Comparison of ENCODE assay signal across 11 cellular contexts in genomic region chr2:43305537-43305936, GRCh38.
DNase-seq lines count a peak whose midpoint lies in the region; ATAC-seq and TF ChIP-seq lines count a peak whose summit lies in the region.
"Had no signal": no experiment of that assay in that cellular context is flagged by ENCODE, and none has a peak within 500 bp of the region (broad histone marks: within the 10 kb centered on the region; RNA-seq: fewer than 3 reads in every experiment).

No MANE protein-coding gene starts in this region.

- H3K9me3 ChIP-seq in heart right ventricle (no peaks in the 10 kb centered on the region), parathyroid adenoma (ENCODE audit: control insufficient read depth, low read length) (no peaks in the 10 kb centered on the region)
- H3K9me3 ChIP-seq: SJSA1 had no signal

- DNase-seq in Right ventricle myocardium inferior (ENCODE audit: missing footprints) (peak; percentile 70), cardiac septum (ENCODE audit: low spot score) (no peak), heart right ventricle (peak; percentile 32 to 54), inferior parietal cortex (ENCODE audit: extremely low spot score) (no peak)
- DNase-seq in activated T-cell treated with anti-CD3 and anti-CD28 coated beads, Interleukin-2, amount 50 U/mL, for 72 hours, result no peak
- DNase-seq: GDM1, glutamatergic neuron had no signal

- H3K36me3 ChIP-seq in heart right ventricle (no peaks in the 10 kb centered on the region), parathyroid adenoma (ENCODE audit: control insufficient read depth, insufficient read depth, low read length) (no peaks in the 10 kb centered on the region)
- H3K36me3 ChIP-seq: SJSA1 had no signal

- no peaks in the 10 kb centered on the region for H3K9me3 Mint-ChIP-seq in activated T-cell treated with anti-CD3 and anti-CD28 coated beads, Interleukin-2, amount 50 U/mL, for 72 hours

- H3K27me3 Mint-ChIP-seq in activated T-cell treated with anti-CD3 and anti-CD28 coated beads, Interleukin-2, amount 50 U/mL, for 72 hours (ENCODE audit: low read depth), result no peaks in the 10 kb centered on the region

- peaks cover 21% of the 10 kb centered on the region for H3K4me1 Mint-ChIP-seq in activated T-cell treated with anti-CD3 and anti-CD28 coated beads, Interleukin-2, amount 50 U/mL, for 72 hours (ENCODE audit: low read depth)

- H3K4me3 ChIP-seq in heart right ventricle, result no peak overlapping the region
- H3K4me3 ChIP-seq in parathyroid adenoma (ENCODE audit: low read depth, low read length), result no peak overlapping the region
- H3K4me3 ChIP-seq: SJSA1 had no signal

- H3K36me3 Mint-ChIP-seq in activated T-cell treated with anti-CD3 and anti-CD28 coated beads, Interleukin-2, amount 50 U/mL, for 72 hours (ENCODE audit: insufficient read depth in 2 of 2), result peaks cover 2 to 3% of the 10 kb centered on the region in 2 donors

- no peak overlapping the region for H3K4me3 Mint-ChIP-seq in activated T-cell treated with anti-CD3 and anti-CD28 coated beads, Interleukin-2, amount 50 U/mL, for 72 hours

- H3K9ac ChIP-seq in parathyroid adenoma, result no peak overlapping the region

- TF ChIP-seq CTCF in heart right ventricle (IDR thresholded peaks at IDR 0.05) (no peak), parathyroid adenoma (IDR thresholded peaks at IDR 0.05) (no peak)

- 41 to 61% methylated on average over 2 of the region's 2 CpGs for WGBS in heart right ventricle, 2 donors

- H2AFZ ChIP-seq in parathyroid adenoma, result peak overlapping the region; percentile 31

- H3K4me1 ChIP-seq in heart right ventricle (peaks cover 14 to 71% (median 50%) of the 10 kb centered on the region in 9 donors), parathyroid adenoma (peaks cover 4% of the 10 kb centered on the region)
- H3K4me1 ChIP-seq: SJSA1 had no signal

- H3K27ac ChIP-seq in heart right ventricle (peak overlapping the region; percentile 33 to 91 (median 80)), parathyroid adenoma (peak overlapping the region; percentile 78)
- H3K27ac ChIP-seq: SJSA1 had no signal

- intact Hi-C loops in Right ventricle myocardium inferior (cut with DNase I), result no loop called here
- intact Hi-C loops in cardiac septum (cut with DNase I), result no loop called here
- intact Hi-C loops in heart right ventricle (cut with DNase I), result no loop called here

- peaks cover 2% of the 10 kb centered on the region for H3K79me2 ChIP-seq in parathyroid adenoma

- no peaks in the 10 kb centered on the region for H3K27me3 ChIP-seq in heart right ventricle
- no peaks in the 10 kb centered on the region for H3K27me3 ChIP-seq in parathyroid adenoma (ENCODE audit: control insufficient read depth, insufficient read depth, low read length)
- H3K27me3 ChIP-seq: SJSA1 had no signal

- H3K27ac Mint-ChIP-seq in activated T-cell treated with anti-CD3 and anti-CD28 coated beads, Interleukin-2, amount 50 U/mL, for 72 hours, result no peak overlapping the region

- no peak overlapping the region for H3K4me2 ChIP-seq in parathyroid adenoma (ENCODE audit: low read length)

- ATAC-seq in Right ventricle myocardium inferior (peak; percentile 89), heart right ventricle (peak; percentile 67 to 91 (median 80)), HG02678 (IDR thresholded peaks at IDR 0.05; ENCODE audit: unreplicated experiment) (no peak), GM21360 (IDR thresholded peaks at IDR 0.05; ENCODE audit: unreplicated experiment) (no peak)
- no peak for ATAC-seq in activated T-cell treated with anti-CD3 and anti-CD28 coated beads, Interleukin-2, amount 50 U/mL, for 72 hours (replicated peaks in 1 of 2)

Comparison
In these comparisons a context has a peak if more than half of its experiments do, and no peak if none do; other contexts are left out.
1. DNase-seq: peak in Right ventricle myocardium inferior (single experiment) and heart right ventricle (2 of 2); none in cardiac septum (single experiment), inferior parietal cortex (single experiment) and activated T-cell treated with anti-CD3 and anti-CD28 coated beads, Interleukin-2, amount 50 U/mL, for 72 hours (0 of 2).
2. ATAC-seq: peak in Right ventricle myocardium inferior (single experiment) and heart right ventricle (8 of 8); none in HG02678 (single experiment), GM21360 (single experiment) and activated T-cell treated with anti-CD3 and anti-CD28 coated beads, Interleukin-2, amount 50 U/mL, for 72 hours (0 of 2).